In the genomic region with DNA sequence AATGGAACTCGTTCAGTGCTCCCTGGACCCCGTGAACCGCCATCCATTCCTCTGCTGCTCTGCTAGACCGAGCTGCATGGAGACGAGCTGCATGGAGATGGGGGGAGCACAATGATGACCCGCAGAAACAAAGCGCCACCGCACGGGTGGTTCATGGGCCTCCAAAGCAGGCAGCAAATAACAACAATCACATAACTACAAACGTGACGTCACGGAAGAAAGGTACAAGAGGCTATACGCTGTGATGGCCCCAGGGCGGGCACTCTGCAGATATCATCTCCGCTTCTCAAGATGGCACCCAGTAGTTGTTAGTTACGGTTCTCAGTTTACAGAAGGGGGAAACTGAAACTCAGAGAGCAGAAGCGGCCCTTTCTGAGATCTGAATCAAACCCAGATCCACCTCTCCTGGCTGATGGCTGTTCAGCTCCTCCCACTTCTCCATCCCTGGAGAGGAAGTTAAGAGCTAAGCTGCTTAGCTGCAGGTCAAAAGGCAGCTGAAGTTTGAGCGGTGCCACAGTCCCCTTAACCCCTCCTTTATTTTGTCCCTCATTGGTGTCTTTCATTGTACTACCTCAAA, we compare ENCODE assay signal across 8 cellular contexts. TPM values are rescaled to one million over a fixed set of nuclear protein-coding genes. Genes with fewer than 3 reads are reported as not detected.
A peak's percentile ranks its signal among the peaks of the same experiment; 100 is the strongest.
DNase-seq lines count a peak whose midpoint lies in the region; ATAC-seq and TF ChIP-seq lines count a peak whose summit lies in the region.

No MANE protein-coding gene starts in this region.

- H3K4me1 ChIP-seq in BE2C: no peaks in the 10 kb centered on the region; the same call in 1 of the 2 replicates
- peaks cover 7 to 24% (median 12%) of the 10 kb centered on the region in 4 donors for H3K4me1 ChIP-seq in transverse colon

- DNase-seq in BE2C (no peak), T follicular helper cell (ENCODE audit: low read depth) (peak; percentile 45), foreskin fibroblast (peak in 1 of 2 donors; percentile 17), transverse colon (peak; percentile 45), NCI-H128 (lab: John Stamatoyannopoulos, UW; ENCODE audit: unreplicated experiment) (no peak), iPS-NIHi11 (ENCODE audit: low spot score) (no peak)

- 66 to 69% methylated on average over 11 to 18 of the region's 18 CpGs for WGBS in transverse colon (ENCODE audit: low coverage in 1 of 2), 2 donors

- H3K27me3 ChIP-seq in BE2C (no peaks in the 10 kb centered on the region), transverse colon (no peaks in the 10 kb centered on the region)

- H3K9me3 ChIP-seq in BE2C (no peaks in the 10 kb centered on the region), transverse colon (no peaks in the 10 kb centered on the region)

- TF ChIP-seq CTCF in BE2C (IDR thresholded peaks at IDR 0.05; ENCODE audit: low read depth, low read length) (no peak), foreskin fibroblast (IDR thresholded peaks at IDR 0.05; ENCODE audit: low read depth, low read length) (no peak), transverse colon (IDR thresholded peaks at IDR 0.05) (no peak)

- peak; percentile 41 for ATAC-seq in GM18909 (IDR thresholded peaks at IDR 0.05; ENCODE audit: poor library complexity, unreplicated experiment)
- peak; percentile 44 for ATAC-seq in HG03159 (IDR thresholded peaks at IDR 0.05; ENCODE audit: unreplicated experiment)

- no peak for TF ChIP-seq EP300 in transverse colon (IDR thresholded peaks at IDR 0.05; ENCODE audit: low read depth)

- intact Hi-C loops in transverse colon (cut with DNase I; ENCODE audit: low total_unique reads): no loop called here

- H3K36me3 ChIP-seq in BE2C (peaks cover 38% of the 10 kb centered on the region), transverse colon (peaks cover 0 to 25% (median 12%) of the 10 kb centered on the region in 4 donors)

- no peak for TF ChIP-seq POLR2A in transverse colon (IDR thresholded peaks at IDR 0.05)

- peak overlapping the region; percentile 98 for H3K4me3 ChIP-seq in BE2C (ENCODE audit: low read depth, low read length)
- H3K4me3 ChIP-seq in foreskin fibroblast (ENCODE audit: low read depth in 1 of 2, low read length in 2 of 2): peak overlapping the region; percentile 85 to 95
- peak overlapping the region in 1 of 4 donors; percentile 70 for H3K4me3 ChIP-seq in transverse colon

- in situ Hi-C loops in transverse colon (cut with MboI; ENCODE audit: low pct_ligation_motif_present in 1 of 4, low pct_unique_long_range_greater_than_20kb in 1 of 4, low sequenced_read_pairs in 3 of 4): no loop called here

- H3K27ac ChIP-seq in transverse colon: peak overlapping the region; percentile 86 to 98 (median 90)

RNA-seq across cellular contexts. Expression of gene ATP13A1, which starts 1.7 kb away (rescaled TPM):
- polyA plus RNA-seq in BE2C (2012; ENCODE audit: insufficient read depth, insufficient read length, low read depth): 185 TPM
- total RNA-seq in transverse colon: 100 to 1,000 TPM; 112 to 929 (median 402) TPM

RNA-seq across cellular contexts. Expression of gene ZNF101, which starts 6.9 kb away (rescaled TPM):
- polyA plus RNA-seq in BE2C (2012; ENCODE audit: insufficient read depth, insufficient read length, low read depth): 2.8 TPM
- total RNA-seq in transverse colon: 10 to 100 TPM in 3 of 4 donors, 1 to 10 TPM in 1; 6.8 to 16.8 (median 11.1) TPM

RNA-seq across cellular contexts. Expression of gene GMIP, which starts 18.3 kb away (rescaled TPM):
- 15.4 TPM for polyA plus RNA-seq in BE2C (2012; ENCODE audit: insufficient read depth, insufficient read length, low read depth)
- total RNA-seq in transverse colon: 10 to 100 TPM; 17.3 to 84.9 (median 27.2) TPM

RNA-seq across cellular contexts. Expression of gene LPAR2, which starts 33.7 kb away (rescaled TPM):
- 2.1 TPM for polyA plus RNA-seq in BE2C (2012; ENCODE audit: insufficient read depth, insufficient read length, low read depth)
- 10 to 100 TPM; 19.2 to 52.5 (median 32.6) TPM for total RNA-seq in transverse colon

RNA-seq across cellular contexts. Expression of gene PBX4, which starts 43.3 kb away (rescaled TPM):
- polyA plus RNA-seq in BE2C (2012; ENCODE audit: insufficient read depth, insufficient read length, low read depth): 1.7 TPM
- total RNA-seq in transverse colon: 10 to 100 TPM in 1 of 4 donors, 1 to 10 TPM in 3; 1.9 to 11.9 (median 5.1) TPM

Comparison
In these comparisons a context has a peak if more than half of its experiments do, and no peak if none do; other contexts are left out.
1. DNase-seq: peak in T follicular helper cell (single experiment) and transverse colon (single experiment); none in BE2C (single experiment), NCI-H128 (single experiment) and iPS-NIHi11 (single experiment).